ENCODE assay signal across 19 cellular contexts in genomic region chr6:93575495-93575894, GRCh38.
"Had no signal": no experiment of that assay in that cellular context is flagged by ENCODE, and none has a peak within 500 bp of the region (broad histone marks: within the 10 kb centered on the region; RNA-seq: fewer than 3 reads in every experiment).

No MANE protein-coding gene starts in this region.

- H3K4me3 ChIP-seq: body of pancreas, dorsolateral prefrontal cortex, gastroesophageal sphincter, heart left ventricle, neural progenitor cell, upper lobe of right lung had no signal

- H3K9me3 ChIP-seq: body of pancreas, gastroesophageal sphincter, heart left ventricle, upper lobe of right lung had no signal

- H3K9ac ChIP-seq: neural progenitor cell had no signal

- ATAC-seq: activated CD4-positive, CD25-positive, alpha-beta regulatory T cell treated with anti-CD3 and anti-CD28 coated beads, Interleukin-2, amount 50 U/mL, for 24 hours; activated T-cell treated with anti-CD3 and anti-CD28 coated beads, Interleukin-2, amount 50 U/mL, for 4 hours; body of pancreas; gastroesophageal sphincter; heart left ventricle; left ventricle myocardium superior; upper lobe of right lung had no signal

- H3K36me3 ChIP-seq: gastroesophageal sphincter, heart left ventricle, neural progenitor cell, upper lobe of right lung had no signal

- DNase-seq: activated CD4-positive, alpha-beta T cell treated with anti-CD3 and anti-CD28 coated beads, Interleukin-2, amount 10 ng/mL, durations not matched to agents 7 days and 5 days; activated CD8-positive, alpha-beta memory T cell treated with anti-CD3 and anti-CD28 coated beads, Interleukin-2, amount 50 U/mL, for 4 hours; activated naive CD4-positive, alpha-beta T cell treated with anti-CD3 and anti-CD28 coated beads for 36 hours; activated T-cell treated with anti-CD3 and anti-CD28 coated beads, Interleukin-2, amount 50 U/mL, for 4 hours; body of pancreas; dorsolateral prefrontal cortex; endodermal cell; erythroblast; heart left ventricle; left ventricle myocardium superior; naive B cell; stimulated activated CD4-positive, alpha-beta T cell treated with anti-CD3 and anti-CD28 coated beads, Interleukin-12 subunit alpha, Interleukin-12 subunit beta, amount 100 ng/mL, for 4 hours; stimulated activated CD4-positive, alpha-beta T cell treated with anti-CD3 and anti-CD28 coated beads, Interleukin-1b, Interleukin-23, amount 100 ng/mL, for 48 hours; stimulated activated CD8-positive, alpha-beta memory T cell treated with anti-CD3 and anti-CD28 coated beads, Interleukin-4, amount 100 ng/mL, for 48 hours; stimulated activated naive CD4-positive, alpha-beta T cell; upper lobe of right lung had no signal

- H3K27ac ChIP-seq: body of pancreas, dorsolateral prefrontal cortex, heart left ventricle, neural progenitor cell, upper lobe of right lung had no signal
